In genomic region chr2:199019898-199020507, GRCh38 we compare ENCODE assay signal across 8 cellular contexts.
DNase-seq lines count a peak whose midpoint lies in the region; ATAC-seq, FAIRE-seq and TF ChIP-seq lines count a peak whose summit lies in the region.

No MANE protein-coding gene starts in this region.

- 26% methylated on average over 4 of the region's 4 CpGs for WGBS in right cardiac atrium

- H3K27me3 Mint-ChIP-seq in effector memory CD8-positive, alpha-beta T cell = no peaks in the 10 kb centered on the region

- no peaks in the 10 kb centered on the region for H3K36me3 Mint-ChIP-seq in effector memory CD8-positive, alpha-beta T cell (ENCODE audit: insufficient read depth)

- H3K4me1 ChIP-seq in right cardiac atrium (ENCODE audit: control insufficient read depth, insufficient read depth, low read length) = no peaks in the 10 kb centered on the region

- H3K4me1 Mint-ChIP-seq in effector memory CD8-positive, alpha-beta T cell (ENCODE audit: low read depth in 2 of 2) = no peaks in the 10 kb centered on the region

- H3K4me3 ChIP-seq in GM06990 (replicated peaks; ENCODE audit: low read depth, low read length) (no peak overlapping the region), right cardiac atrium (ENCODE audit: low read length) (no peak overlapping the region)

- FAIRE-seq in islet of Langerhans (lab: Jason Lieb, UNC) = peak; percentile 99

- no peak for DNase-seq in GM06990 (ENCODE audit: extremely low read depth, insufficient read length)
- DNase-seq in HT1080 (ENCODE audit: low read depth) = peak; percentile 46
- peak; percentile 58 for DNase-seq in SK-N-DZ (ENCODE audit: low spot score)
- no peak for DNase-seq in effector memory CD8-positive, alpha-beta T cell
- no peak for DNase-seq in right cardiac atrium

- H3K9me3 Mint-ChIP-seq in effector memory CD8-positive, alpha-beta T cell = peaks cover 2 to 8% of the 10 kb centered on the region in 2 donors

- no peaks in the 10 kb centered on the region for H3K36me3 ChIP-seq in GM06990 (ENCODE audit: control insufficient read depth, insufficient read depth, low read length)

- no peak overlapping the region for H3K4me3 Mint-ChIP-seq in effector memory CD8-positive, alpha-beta T cell

- H3K27ac Mint-ChIP-seq in effector memory CD8-positive, alpha-beta T cell = no peak overlapping the region

- no peak overlapping the region for H3K27ac ChIP-seq in right cardiac atrium (ENCODE audit: low read length)

- intact Hi-C loops in right cardiac atrium (cut with DNase I) = no loop called here

- peak; percentile 57 for TF ChIP-seq CTCF in GM06990 (IDR thresholded peaks at IDR 0.05; ENCODE audit: insufficient read depth, low read length, poor library complexity, severe bottlenecking)

- H3K27me3 ChIP-seq in GM06990 (replicated peaks; ENCODE audit: control insufficient read depth, insufficient read depth, low read length) (no peaks in the 10 kb centered on the region), right cardiac atrium (ENCODE audit: control insufficient read depth, insufficient read depth) (no peaks in the 10 kb centered on the region)

- no peak for ATAC-seq in effector memory CD8-positive, alpha-beta T cell (replicated peaks)
- ATAC-seq in GM19324 (IDR thresholded peaks at IDR 0.05; ENCODE audit: low FRiP score, unreplicated experiment) (no peak), GM21576 (IDR thresholded peaks at IDR 0.05; ENCODE audit: unreplicated experiment) (no peak), right cardiac atrium (no peak)

- no peaks in the 10 kb centered on the region for H3K9me3 ChIP-seq in right cardiac atrium (ENCODE audit: control insufficient read depth, low read length)

Comparison
In these comparisons a context has a peak if more than half of its experiments do, and no peak if none do; other contexts are left out.
1. DNase-seq: peak in HT1080 (single experiment) and SK-N-DZ (single experiment); none in GM06990 (single experiment), effector memory CD8-positive, alpha-beta T cell (0 of 3) and right cardiac atrium (0 of 3).